In the genomic region with DNA sequence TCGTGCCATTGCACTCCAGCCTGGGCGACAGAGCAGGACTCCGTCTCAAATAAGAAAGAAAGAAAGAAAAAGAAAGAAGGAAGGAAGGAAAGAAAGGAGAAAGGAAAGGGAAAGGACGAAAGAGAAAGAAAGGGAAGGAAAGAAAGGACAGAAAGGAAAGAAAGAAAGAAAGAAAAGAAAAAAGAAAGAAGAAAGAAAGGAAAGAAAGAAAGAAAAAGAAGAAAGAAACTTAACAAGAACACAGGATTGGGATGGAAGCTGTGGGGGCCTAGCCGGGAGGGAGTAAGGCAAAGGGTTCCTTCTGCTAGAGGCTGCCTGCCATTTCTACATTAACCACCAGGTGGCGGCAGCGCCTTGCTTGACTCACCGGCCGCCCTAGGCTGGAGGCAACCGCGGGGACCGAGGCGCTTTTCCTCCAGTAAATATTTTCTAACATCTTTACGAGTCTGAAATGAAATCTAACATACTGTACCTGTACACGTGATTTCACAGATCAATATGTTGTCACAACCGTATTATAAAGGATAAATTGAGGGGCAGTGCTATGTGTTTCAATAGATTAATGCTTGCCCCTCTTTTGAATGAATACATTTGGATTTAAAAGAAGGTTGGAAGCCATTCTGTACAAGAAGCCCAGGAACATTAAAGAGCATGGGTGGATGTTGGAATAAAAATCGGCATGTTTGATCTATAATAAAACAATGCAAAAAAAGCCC, we compare ENCODE assay signal across 8 cellular contexts. TPM values are rescaled to one million over a fixed set of nuclear protein-coding genes. Genes with fewer than 3 reads are reported as not detected.
A peak's percentile ranks its signal among the peaks of the same experiment; 100 is the strongest.
DNase-seq lines count a peak whose midpoint lies in the region; ATAC-seq and TF ChIP-seq lines count a peak whose summit lies in the region.

No MANE protein-coding gene starts in this region.

- H3K27ac Mint-ChIP-seq in Caco-2 (ENCODE audit: unreplicated experiment): no peak overlapping the region

- POLR2A ChIA-PET in Caco-2 (lab: Charles Lee): interaction anchor here (1.0 kb wide), 1 partner anchor 175 kb away, joined by 3 read pairs; no protein-coding TSS in a partner anchor

- no peaks in the 10 kb centered on the region for H3K27me3 Mint-ChIP-seq in Caco-2 (ENCODE audit: insufficient read depth, unreplicated experiment)

- peaks cover 5% of the 10 kb centered on the region; the same call in 1 of the 2 replicates for H3K36me3 ChIP-seq in Caco-2 (ENCODE audit: control insufficient read depth, insufficient read depth, low read length)
- no peaks in the 10 kb centered on the region for H3K36me3 ChIP-seq in ectodermal cell (ENCODE audit: control insufficient read depth, insufficient read depth, low read length)

- peak overlapping the region; percentile 8 for H3K27ac ChIP-seq in ectodermal cell (ENCODE audit: insufficient read depth, low read depth, low read length, poor library complexity, severe bottlenecking)

- peaks cover 3% of the 10 kb centered on the region for H3K4me1 Mint-ChIP-seq in Caco-2 (ENCODE audit: low read depth, unreplicated experiment)

- DNase-seq in Caco-2: peak; percentile 85 to 94
- DNase-seq in HT-29 (ENCODE audit: low spot score): peak; percentile 96
- peak; percentile 78 for DNase-seq in NOMO-1 treated with dmso at 0.1 percent for 144 hours (lab: John Stamatoyannopoulos, UW; ENCODE audit: unreplicated experiment)
- peak; percentile 77 to 84 for DNase-seq in activated CD8-positive, alpha-beta memory T cell treated with anti-CD3 and anti-CD28 coated beads for 4 hours (ENCODE audit: low read depth in 2 of 2)
- peak; percentile 91 for DNase-seq in medulla oblongata (ENCODE audit: extremely low spot score)
- peak; percentile 86 for DNase-seq in stimulated activated CD8-positive, alpha-beta memory T cell treated with anti-CD3 and anti-CD28 coated beads, Interleukin-15, amount 100 ng/mL, for 1 hour (ENCODE audit: low read depth)

- H3K27me3 ChIP-seq in Caco-2 (replicated peaks; ENCODE audit: control insufficient read depth, insufficient read depth, low read length) (no peaks in the 10 kb centered on the region), ectodermal cell (ENCODE audit: control insufficient read depth, insufficient read depth, low read length, poor library complexity, severe bottlenecking) (peaks cover 29% of the 10 kb centered on the region)

- no peaks in the 10 kb centered on the region for H3K9me3 ChIP-seq in Caco-2
- no peaks in the 10 kb centered on the region for H3K9me3 ChIP-seq in ectodermal cell (ENCODE audit: control insufficient read depth, low read length)

- no TSS peak for BruUV-seq in Caco-2 (replicated peaks; lab: Mats Ljungman, UMichigan)

- ATAC-seq in HG03025 (IDR thresholded peaks at IDR 0.05; ENCODE audit: low FRiP score, unreplicated experiment): no peak

- H3K4me3 Mint-ChIP-seq in Caco-2 (ENCODE audit: unreplicated experiment): peak overlapping the region; percentile 21

- peaks cover 18% of the 10 kb centered on the region for H3K36me3 Mint-ChIP-seq in Caco-2 (ENCODE audit: insufficient read depth, unreplicated experiment)

- CTCF ChIA-PET in Caco-2 (lab: Charles Lee): interaction anchor here (0.6 to 1.7 kb wide), 13 partner anchors 14 to 257 kb away, joined by 3 to 9 read pairs (median 4); partner anchors contain the start of gene TOP2A

- H3K4me1 ChIP-seq in Caco-2: peaks cover 2% of the 10 kb centered on the region; the same call in 1 of the 2 replicates
- H3K4me1 ChIP-seq in ectodermal cell (ENCODE audit: control insufficient read depth, insufficient read depth, low read length): peaks cover 3% of the 10 kb centered on the region

- H3K4me3 ChIP-seq in Caco-2 (ENCODE audit: low read depth, low read length) (peak overlapping the region; percentile 20), ectodermal cell (ENCODE audit: insufficient read depth, low read depth, low read length) (no peak overlapping the region)

- intact Hi-C loops in Caco-2 (cut with micrococcal nuclease; ENCODE audit: unreplicated experiment): loop anchor here (1.0 to 10.0 kb wide), 6 partner anchors 12 to 202 kb away; no protein-coding TSS in a partner anchor

- no peaks in the 10 kb centered on the region for H3K9me3 Mint-ChIP-seq in Caco-2 (ENCODE audit: unreplicated experiment)

- 22% methylated on average over 15 to 17 of the region's 17 CpGs for WGBS in ectodermal cell, 2 experiments

- TF ChIP-seq CTCF in Caco-2 (IDR thresholded peaks at IDR 0.05; ENCODE audit: insufficient read depth in 1 of 2, low read depth in 1 of 2, low read length in 1 of 2, severe bottlenecking in 1 of 2, unreplicated experiment in 1 of 2): peak; percentile 93 to 96

RNA-seq across cellular contexts. Expression of gene GJD3, which starts 6.1 kb away (rescaled TPM):
- total RNA-seq in Caco-2 (2022): not detected in 2 replicates
- not detected in 2 replicates for total RNA-seq in HT-29 (2014; rRNA removed; shearing (Covaris generic))
- polyA plus RNA-seq in ectodermal cell (2013, experiment 1 of 4): not detected
- 0.46 TPM for polyA plus RNA-seq in ectodermal cell (2013, experiment 2 of 4)
- polyA plus RNA-seq in ectodermal cell (2013, experiment 3 of 4): 0.32 TPM
- polyA plus RNA-seq in ectodermal cell (2013, experiment 4 of 4): not detected

RNA-seq across cellular contexts. Expression of gene RARA, which starts 49.5 kb away (rescaled TPM):
- 26.6 and 27.6 TPM in 2 replicates for total RNA-seq in Caco-2 (2022)
- total RNA-seq in HT-29 (2014; rRNA removed; shearing (Covaris generic)): 40.0 and 44.5 TPM in 2 replicates
- polyA plus RNA-seq in ectodermal cell (2013, experiment 1 of 4): 14.2 TPM
- polyA plus RNA-seq in ectodermal cell (2013, experiment 2 of 4): 19.1 TPM
- 16.9 TPM for polyA plus RNA-seq in ectodermal cell (2013, experiment 3 of 4)
- 19.9 TPM for polyA plus RNA-seq in ectodermal cell (2013, experiment 4 of 4)

RNA-seq across cellular contexts. Expression of gene TOP2A, which starts 59.2 kb away (rescaled TPM):
- 226 and 237 TPM in 2 replicates for total RNA-seq in Caco-2 (2022)
- 65.3 and 74.9 TPM in 2 replicates for total RNA-seq in HT-29 (2014; rRNA removed; shearing (Covaris generic))
- 250 TPM for polyA plus RNA-seq in ectodermal cell (2013, experiment 1 of 4)
- polyA plus RNA-seq in ectodermal cell (2013, experiment 2 of 4): 224 TPM
- 237 TPM for polyA plus RNA-seq in ectodermal cell (2013, experiment 3 of 4)
- 243 TPM for polyA plus RNA-seq in ectodermal cell (2013, experiment 4 of 4)
